ENCODE assay signal across 8 cellular contexts in genomic region chr1:28578696-28579218, GRCh38. TPM values are rescaled to one million over a fixed set of nuclear protein-coding genes. Genes with fewer than 3 reads are reported as not detected.
A peak's percentile ranks its signal among the peaks of the same experiment; 100 is the strongest.
DNase-seq lines count a peak whose midpoint lies in the region; ATAC-seq and TF ChIP-seq lines count a peak whose summit lies in the region.
"Had no signal": no experiment of that assay in that cellular context is flagged by ENCODE, and none has a peak within 500 bp of the region (broad histone marks: within the 10 kb centered on the region; RNA-seq: fewer than 3 reads in every experiment).

No MANE protein-coding gene starts in this region.

- H3K36me3 Mint-ChIP-seq in CD4-positive, alpha-beta T cell (ENCODE audit: low read depth) = peaks cover 65% of the 10 kb centered on the region
- H3K36me3 Mint-ChIP-seq in H9 (ENCODE audit: insufficient read depth in 1 of 3, low read depth in 3 of 3) = peaks cover 33 to 64% (median 45%) of the 10 kb centered on the region in 3 experiments
- H3K36me3 Mint-ChIP-seq in activated T-cell treated with anti-CD3 and anti-CD28 coated beads, Interleukin-2, amount 50 U/mL, for 72 hours (ENCODE audit: insufficient read depth in 2 of 2) = peaks cover 24 to 35% of the 10 kb centered on the region in 2 donors
- H3K36me3 Mint-ChIP-seq in memory B cell = peaks cover 20% of the 10 kb centered on the region

- H3K27ac Mint-ChIP-seq in CD4-positive, alpha-beta T cell = peak overlapping the region; percentile 75
- peak overlapping the region in 2 of 3 experiments; percentile 64 to 84; a peak in 3 of 7 replicates for H3K27ac Mint-ChIP-seq in H9
- H3K27ac Mint-ChIP-seq in activated T-cell treated with anti-CD3 and anti-CD28 coated beads, Interleukin-2, amount 50 U/mL, for 72 hours = peak overlapping the region; percentile 93
- peak overlapping the region; percentile 78 for H3K27ac Mint-ChIP-seq in memory B cell

- H4K20me1 ChIP-seq in H9 (ENCODE audit: control insufficient read depth, insufficient read depth, insufficient read length) = no peaks in the 10 kb centered on the region

- no peaks in the 10 kb centered on the region for H3K9me3 ChIP-seq in CD4-positive, alpha-beta T cell (ENCODE audit: control insufficient read depth, low read length)
- H3K9me3 ChIP-seq in H9 (ENCODE audit: control insufficient read depth, low read depth, low read length) = no peaks in the 10 kb centered on the region
- H3K9me3 ChIP-seq in right cardiac atrium (ENCODE audit: control insufficient read depth, low read length) = no peaks in the 10 kb centered on the region

- H2BK12ac ChIP-seq in H9 (ENCODE audit: insufficient read length, low read depth, low read length) = no peak overlapping the region

- H3K4me3 ChIP-seq in right cardiac atrium (ENCODE audit: low read length) = no peak overlapping the region

- H3K4me1 Mint-ChIP-seq in CD4-positive, alpha-beta T cell (ENCODE audit: low read depth) = peaks cover 48% of the 10 kb centered on the region
- H3K4me1 Mint-ChIP-seq in H9 = peaks cover 19 to 24% of the 10 kb centered on the region in 2 experiments
- H3K4me1 Mint-ChIP-seq in activated T-cell treated with anti-CD3 and anti-CD28 coated beads, Interleukin-2, amount 50 U/mL, for 72 hours (ENCODE audit: low read depth) = peaks cover 44% of the 10 kb centered on the region
- peaks cover 29% of the 10 kb centered on the region for H3K4me1 Mint-ChIP-seq in memory B cell

- no peak for TF ChIP-seq CTCF in CD4-positive, alpha-beta T cell (IDR thresholded peaks at IDR 0.05)
- TF ChIP-seq CTCF in H9 (conservative IDR thresholded peaks at IDR 0.05) = no peak

- no peak overlapping the region for H3K4ac ChIP-seq in H9 (ENCODE audit: low read depth, low read length)

- no peak overlapping the region for H3K56ac ChIP-seq in H9 (ENCODE audit: insufficient read length, low read depth, low read length)

- no peaks in the 10 kb centered on the region for H3K79me1 ChIP-seq in H9 (ENCODE audit: insufficient read depth, low read depth, low read length, poor library complexity, severe bottlenecking)

- no peak for ATAC-seq in CD4-positive, alpha-beta T cell (ENCODE audit: poor library complexity)
- ATAC-seq in activated T-cell treated with anti-CD3 and anti-CD28 coated beads, Interleukin-2, amount 50 U/mL, for 72 hours (replicated peaks in 1 of 2) = no peak
- no peak for ATAC-seq in memory B cell (ENCODE audit: low read depth)
- no peak for ATAC-seq in GM18861 (IDR thresholded peaks at IDR 0.05; ENCODE audit: unreplicated experiment)
- no peak for ATAC-seq in right cardiac atrium
- ATAC-seq: sciatic nerve had no signal

- no peak overlapping the region for H2AK5ac ChIP-seq in H9 (ENCODE audit: insufficient read length, low read length)

- POLR2A ChIA-PET in CD4-positive, alpha-beta T cell (lab: Charles Lee) = interaction anchor here (0.6 to 5.6 kb wide), 7 partner anchors 26 to 158 kb away, joined by 3 to 138 read pairs (median 45); partner anchors contain the start of genes RCC1, RNU11, TAF12 and TRNAU1AP

- H3K4me2 ChIP-seq in H9 (ENCODE audit: insufficient read depth, insufficient read length, low read length) = no peak overlapping the region

- intact Hi-C loops in CD4-positive, alpha-beta T cell (cut with DNase I, micrococcal nuclease) = no loop called here
- intact Hi-C loops in right cardiac atrium (cut with DNase I) = no loop called here

- H2BK120ac ChIP-seq in H9 (ENCODE audit: low read depth, low read length, poor library complexity, severe bottlenecking) = no peak overlapping the region

- no peak overlapping the region for H3K27ac ChIP-seq in CD4-positive, alpha-beta T cell (ENCODE audit: low read depth, low read length)
- H3K27ac ChIP-seq in H9 (ENCODE audit: insufficient read length, low read depth, low read length) = peak overlapping the region; percentile 46
- H3K27ac ChIP-seq in right cardiac atrium (ENCODE audit: low read length) = no peak overlapping the region

- no CpG with 5 or more reads among the region's 6 CpGs for WGBS in H9 (ENCODE audit: extremely low coverage, insufficient read length, low lambda C conversion rate)
- 76% methylated on average over 6 of the region's 6 CpGs for WGBS in right cardiac atrium

- H4K91ac ChIP-seq in H9 (ENCODE audit: insufficient read length, low read depth, low read length) = no peak overlapping the region

- no peaks in the 10 kb centered on the region for H3K27me3 Mint-ChIP-seq in CD4-positive, alpha-beta T cell
- H3K27me3 Mint-ChIP-seq in H9 (ENCODE audit: low read depth) (0 out of 2 replicates have a peak, but pooled peaks cover 3% of the 10 kb centered on the region), memory B cell (no peaks in the 10 kb centered on the region)
- H3K27me3 Mint-ChIP-seq in activated T-cell treated with anti-CD3 and anti-CD28 coated beads, Interleukin-2, amount 50 U/mL, for 72 hours (ENCODE audit: low read depth) = no peaks in the 10 kb centered on the region

- peaks cover 17% of the 10 kb centered on the region for H3K23me2 ChIP-seq in H9 (ENCODE audit: insufficient read length, low read depth, low read length, poor library complexity, severe bottlenecking)

- no peak overlapping the region for H3K23ac ChIP-seq in H9 (ENCODE audit: insufficient read length, low read depth, low read length)

- no peak overlapping the region for H3K18ac ChIP-seq in H9 (ENCODE audit: insufficient read length, low read depth, low read length)

- no peak overlapping the region for H3K14ac ChIP-seq in H9 (ENCODE audit: insufficient read depth, low read length)

- H3K9ac ChIP-seq in H9 (ENCODE audit: extremely low read depth, insufficient read length, low read length) = no peak overlapping the region

- H4K8ac ChIP-seq in H9 (replicated peaks; ENCODE audit: insufficient read length, low read depth, low read length) = no peak overlapping the region

- H2BK15ac ChIP-seq in H9 (ENCODE audit: low read depth, low read length) = no peak overlapping the region

- DNase-seq in CD4-positive, alpha-beta T cell = no peak
- DNase-seq in H9 = no peak
- no peak for DNase-seq in activated T-cell treated with anti-CD3 and anti-CD28 coated beads, Interleukin-2, amount 50 U/mL, for 72 hours
- no peak for DNase-seq in memory B cell (ENCODE audit: low spot score in 2 of 2)
- no peak for DNase-seq in DMS153 (lab: John Stamatoyannopoulos, UW)
- no peak for DNase-seq in right cardiac atrium

- no peaks in the 10 kb centered on the region for H3K4me1 ChIP-seq in H9 (ENCODE audit: insufficient read depth, low read length)
- H3K4me1 ChIP-seq in right cardiac atrium (ENCODE audit: control insufficient read depth, insufficient read depth, low read length) = peaks cover 7% of the 10 kb centered on the region

- H3K27me3 ChIP-seq in CD4-positive, alpha-beta T cell (ENCODE audit: control insufficient read depth, insufficient read depth, low read length) = no peaks in the 10 kb centered on the region
- no peaks in the 10 kb centered on the region for H3K27me3 ChIP-seq in H9 (ENCODE audit: insufficient read depth, low read length)
- no peaks in the 10 kb centered on the region for H3K27me3 ChIP-seq in right cardiac atrium (ENCODE audit: control insufficient read depth, insufficient read depth)

- H2BK5ac ChIP-seq in H9 (ENCODE audit: insufficient read length, low read length) = no peak overlapping the region

- H3K9me3 Mint-ChIP-seq in CD4-positive, alpha-beta T cell = no peaks in the 10 kb centered on the region
- H3K9me3 Mint-ChIP-seq in H9 = no peaks in the 10 kb centered on the region; a peak in 1 of 5 replicates
- no peaks in the 10 kb centered on the region for H3K9me3 Mint-ChIP-seq in activated T-cell treated with anti-CD3 and anti-CD28 coated beads, Interleukin-2, amount 50 U/mL, for 72 hours
- no peaks in the 10 kb centered on the region for H3K9me3 Mint-ChIP-seq in memory B cell

- no peak overlapping the region for H3T11ph ChIP-seq in H9 (ENCODE audit: low read length)

- no peak overlapping the region for H2BK20ac ChIP-seq in H9 (ENCODE audit: low read depth, low read length, poor library complexity, severe bottlenecking)

- no peak overlapping the region for H4K5ac ChIP-seq in H9 (ENCODE audit: insufficient read length, low read depth, low read length)

- H2AFZ ChIP-seq in H9 (ENCODE audit: low read length) = no peak overlapping the region

- CTCF ChIA-PET in CD4-positive, alpha-beta T cell (lab: Charles Lee) = interaction anchor here (0.8 to 1.4 kb wide), 3 partner anchors 60 to 330 kb away, joined by 3 to 5 read pairs (median 4); no protein-coding TSS in a partner anchor

- peaks cover 16% of the 10 kb centered on the region; the same call in 1 of the 2 replicates for H3K79me2 ChIP-seq in H9 (ENCODE audit: insufficient read depth, low read length)

- peak overlapping the region; percentile 46 for H3K4me3 Mint-ChIP-seq in CD4-positive, alpha-beta T cell
- H3K4me3 Mint-ChIP-seq in H9 (peak overlapping the region; percentile 19 to 61; a peak in 4 of 5 replicates), memory B cell (no peak overlapping the region)
- H3K4me3 Mint-ChIP-seq in activated T-cell treated with anti-CD3 and anti-CD28 coated beads, Interleukin-2, amount 50 U/mL, for 72 hours = peak overlapping the region; percentile 15 to 96

RNA-seq across cellular contexts. Expression of gene RAB42, which starts 13.3 kb away (rescaled TPM):
- total RNA-seq in CD4-positive, alpha-beta T cell = not detected
- total RNA-seq in H9 (2021) (13.2 and 15.6 TPM in 2 replicates), right cardiac atrium (1 to 10 TPM; 1.3 to 1.8 (median 1.4) TPM)
- total RNA-seq in activated T-cell treated with anti-CD3 and anti-CD28 coated beads, Interleukin-2, amount 50 U/mL, for 72 hours = under 1 TPM in 1 of 2 donors, not detected in 1; 0.17 TPM
- 0.59 TPM for polyA plus RNA-seq in right cardiac atrium

RNA-seq across cellular contexts. Expression of gene TRNAU1AP, which starts 25.9 kb away (rescaled TPM):
- total RNA-seq in CD4-positive, alpha-beta T cell = 10 to 100 TPM; 21.4 to 24.2 TPM
- total RNA-seq in H9 (2021) (42.2 and 45.0 TPM in 2 replicates), right cardiac atrium (10 to 100 TPM; 13.4 to 19.0 (median 16.1) TPM)
- 10 to 100 TPM; 38.8 to 49.7 TPM for total RNA-seq in activated T-cell treated with anti-CD3 and anti-CD28 coated beads, Interleukin-2, amount 50 U/mL, for 72 hours
- 17.0 TPM for polyA plus RNA-seq in right cardiac atrium
